9 cellular contexts compared by ENCODE assay signal in the genomic region with DNA sequence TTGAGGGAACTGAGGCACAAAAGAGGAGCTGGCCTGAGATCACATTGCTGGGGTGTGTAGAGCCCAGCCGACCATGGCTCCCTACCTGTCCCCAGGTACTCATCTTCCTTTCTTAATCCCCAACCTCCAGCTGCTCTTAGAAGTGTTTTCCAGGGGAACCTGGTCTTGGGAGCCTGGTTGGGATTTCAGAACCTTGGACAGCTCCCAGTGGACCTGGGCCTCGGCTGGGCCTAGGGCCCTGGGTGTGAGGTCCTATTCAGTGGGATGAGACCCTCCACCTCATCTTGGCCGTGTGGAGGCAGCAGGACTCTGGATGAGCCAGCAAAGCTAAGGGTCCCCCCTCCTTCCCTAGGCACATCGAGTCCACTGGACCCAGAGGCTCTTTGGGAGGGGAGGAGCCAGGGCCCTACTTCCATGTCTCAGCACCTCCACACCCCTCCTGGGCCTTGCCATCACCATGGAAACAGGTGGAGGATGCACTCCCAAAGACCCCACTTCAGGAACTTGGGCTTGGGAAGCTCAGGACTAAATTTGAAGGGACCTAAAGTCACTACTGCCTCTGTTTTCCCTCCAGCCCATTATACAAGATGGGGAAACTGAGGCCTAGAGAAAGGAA. TPM values are rescaled to one million over a fixed set of nuclear protein-coding genes. Genes with fewer than 3 reads are reported as not detected.
DNase-seq lines count a peak whose midpoint lies in the region; ATAC-seq and TF ChIP-seq lines count a peak whose summit lies in the region.
"Had no signal": no experiment of that assay in that cellular context is flagged by ENCODE, and none has a peak within 500 bp of the region (broad histone marks: within the 10 kb centered on the region; RNA-seq: fewer than 3 reads in every experiment).

No MANE protein-coding gene starts in this region.

- H3K4me3 ChIP-seq in hepatocyte (no peak overlapping the region), upper lobe of right lung (no peak overlapping the region)
- H3K4me3 ChIP-seq: tibial nerve had no signal

- intact Hi-C loops in upper lobe of right lung (cut with DNase I): no loop called here

- no peaks in the 10 kb centered on the region for H3K36me3 ChIP-seq in hepatocyte (replicated peaks; ENCODE audit: insufficient read depth, low read depth)
- H3K36me3 ChIP-seq in upper lobe of right lung: no peaks in the 10 kb centered on the region
- H3K36me3 ChIP-seq: tibial nerve had no signal

- no peaks in the 10 kb centered on the region for H4K20me1 ChIP-seq in hepatocyte (ENCODE audit: insufficient read depth, poor library complexity, severe bottlenecking)

- no peaks in the 10 kb centered on the region for H3K9me3 Mint-ChIP-seq in WTC11

- WGBS in hepatocyte (ENCODE audit: low lambda C conversion rate, missing lambda C conversion rate): 18% methylated on average over 4 of the region's 4 CpGs

- no peak overlapping the region for H2AFZ ChIP-seq in hepatocyte

- H3K36me3 Mint-ChIP-seq in WTC11: no peaks in the 10 kb centered on the region

- ATAC-seq in WTC11: peak; percentile 82
- ATAC-seq in upper lobe of right lung: peak; percentile 53
- ATAC-seq in HG03565 (IDR thresholded peaks at IDR 0.05; ENCODE audit: unreplicated experiment): no peak

- DNase-seq in stimulated activated CD4-positive, alpha-beta T cell treated with anti-CD3 and anti-CD28 coated beads, Interleukin-4, amount 100 ng/mL, for 24 hours: peak; percentile 11
- DNase-seq in stimulated activated CD4-positive, alpha-beta T cell treated with anti-CD3 and anti-CD28 coated beads, Interleukin-1b, Interleukin-23, amount 100 ng/mL, for 48 hours: no peak
- DNase-seq in WTC11 (ENCODE audit: low spot score) (peak; percentile 85), hepatocyte (ENCODE audit: low spot score) (peak; percentile 85), upper lobe of right lung (no peak), inferior parietal cortex (ENCODE audit: extremely low spot score) (no peak), NCI-H146 treated with DMSO at 0.1 percent for 48 hours (lab: John Stamatoyannopoulos, UW; ENCODE audit: unreplicated experiment) (no peak)

- no peak overlapping the region for H3K4me3 Mint-ChIP-seq in WTC11

- H3K4me2 ChIP-seq in hepatocyte: no peak overlapping the region

- H3K27me3 Mint-ChIP-seq in WTC11 (ENCODE audit: low read depth): no peaks in the 10 kb centered on the region

- TF ChIP-seq CTCF in WTC11 (IDR thresholded peaks at IDR 0.05): no peak
- no peak for TF ChIP-seq CTCF in hepatocyte (IDR thresholded peaks at IDR 0.05; ENCODE audit: poor library complexity)
- TF ChIP-seq CTCF in upper lobe of right lung (IDR thresholded peaks at IDR 0.05): no peak

- no peaks in the 10 kb centered on the region for H3K9me2 ChIP-seq in hepatocyte (replicated peaks; ENCODE audit: insufficient read depth)

- H3K4me1 Mint-ChIP-seq in WTC11: peaks cover 14% of the 10 kb centered on the region

- POLR2A ChIA-PET in WTC11 (lab: Charles Lee): interaction anchor here (0.6 kb wide), 1 partner anchor 27 kb away, joined by 3 read pairs; no protein-coding TSS in a partner anchor

- no peak overlapping the region for H3K27ac Mint-ChIP-seq in WTC11

- H3K79me2 ChIP-seq in hepatocyte: no peaks in the 10 kb centered on the region

- no peaks in the 10 kb centered on the region for H3K9me3 ChIP-seq in hepatocyte (ENCODE audit: low read depth)
- no peaks in the 10 kb centered on the region for H3K9me3 ChIP-seq in upper lobe of right lung
- H3K9me3 ChIP-seq: tibial nerve had no signal

- H3K27ac ChIP-seq in hepatocyte (no peak overlapping the region), upper lobe of right lung (no peak overlapping the region)
- H3K27ac ChIP-seq: tibial nerve had no signal

- H3K4me1 ChIP-seq in hepatocyte (ENCODE audit: insufficient read depth) (no peaks in the 10 kb centered on the region), upper lobe of right lung (no peaks in the 10 kb centered on the region)
- H3K4me1 ChIP-seq: tibial nerve had no signal

- H3K27me3 ChIP-seq in hepatocyte (no peaks in the 10 kb centered on the region), upper lobe of right lung (peaks cover 17% of the 10 kb centered on the region)

- CTCF ChIA-PET in WTC11 (lab: Charles Lee): interaction anchor here (0.7 to 2.2 kb wide), 6 partner anchors 12 to 142 kb away, joined by 3 to 8 read pairs (median 4); no protein-coding TSS in a partner anchor

TF ChIP-seq in WTC11, 78 proteins besides CTCF, POLR2A, EP300 and RAD21 (continues in another document):
- TF ChIP-seq, protein P1, sequence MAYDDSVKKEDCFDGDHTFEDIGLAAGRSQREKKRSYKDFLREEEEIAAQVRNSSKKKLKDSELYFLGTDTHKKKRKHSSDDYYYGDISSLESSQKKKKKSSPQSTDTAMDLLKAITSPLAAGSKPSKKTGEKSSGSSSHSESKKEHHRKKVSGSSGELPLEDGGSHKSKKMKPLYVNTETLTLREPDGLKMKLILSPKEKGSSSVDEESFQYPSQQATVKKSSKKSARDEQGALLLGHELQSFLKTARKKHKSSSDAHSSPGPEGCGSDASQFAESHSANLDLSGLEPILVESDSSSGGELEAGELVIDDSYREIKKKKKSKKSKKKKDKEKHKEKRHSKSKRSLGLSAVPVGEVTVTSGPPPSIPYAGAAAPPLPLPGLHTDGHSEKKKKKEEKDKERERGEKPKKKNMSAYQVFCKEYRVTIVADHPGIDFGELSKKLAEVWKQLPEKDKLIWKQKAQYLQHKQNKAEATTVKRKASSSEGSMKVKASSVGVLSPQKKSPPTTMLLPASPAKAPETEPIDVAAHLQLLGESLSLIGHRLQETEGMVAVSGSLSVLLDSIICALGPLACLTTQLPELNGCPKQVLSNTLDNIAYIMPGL (CRISPR knock-in tag; IDR thresholded peaks at IDR 0.05): no peak
- TF ChIP-seq TEAD4 (CRISPR knock-in tag; IDR thresholded peaks at IDR 0.05) (peak; percentile 72; the same call in 1 of the 2 replicates), NR1H2 (CRISPR knock-in tag; IDR thresholded peaks at IDR 0.05) (no peak), TEAD1 (CRISPR knock-in tag; IDR thresholded peaks at IDR 0.05) (peak; percentile 86; the same call in 1 of the 2 replicates), GRHL2 (CRISPR knock-in tag; IDR thresholded peaks at IDR 0.05; ENCODE audit: insufficient replicate concordance, severe bottlenecking) (no peak)
- TF ChIP-seq, protein P2, sequence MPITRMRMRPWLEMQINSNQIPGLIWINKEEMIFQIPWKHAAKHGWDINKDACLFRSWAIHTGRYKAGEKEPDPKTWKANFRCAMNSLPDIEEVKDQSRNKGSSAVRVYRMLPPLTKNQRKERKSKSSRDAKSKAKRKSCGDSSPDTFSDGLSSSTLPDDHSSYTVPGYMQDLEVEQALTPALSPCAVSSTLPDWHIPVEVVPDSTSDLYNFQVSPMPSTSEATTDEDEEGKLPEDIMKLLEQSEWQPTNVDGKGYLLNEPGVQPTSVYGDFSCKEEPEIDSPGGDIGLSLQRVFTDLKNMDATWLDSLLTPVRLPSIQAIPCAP (CRISPR knock-in tag; IDR thresholded peaks at IDR 0.05): 0 out of 2 replicates have a peak, but pooled peaks have one; percentile 71
- TF ChIP-seq, protein P3, sequence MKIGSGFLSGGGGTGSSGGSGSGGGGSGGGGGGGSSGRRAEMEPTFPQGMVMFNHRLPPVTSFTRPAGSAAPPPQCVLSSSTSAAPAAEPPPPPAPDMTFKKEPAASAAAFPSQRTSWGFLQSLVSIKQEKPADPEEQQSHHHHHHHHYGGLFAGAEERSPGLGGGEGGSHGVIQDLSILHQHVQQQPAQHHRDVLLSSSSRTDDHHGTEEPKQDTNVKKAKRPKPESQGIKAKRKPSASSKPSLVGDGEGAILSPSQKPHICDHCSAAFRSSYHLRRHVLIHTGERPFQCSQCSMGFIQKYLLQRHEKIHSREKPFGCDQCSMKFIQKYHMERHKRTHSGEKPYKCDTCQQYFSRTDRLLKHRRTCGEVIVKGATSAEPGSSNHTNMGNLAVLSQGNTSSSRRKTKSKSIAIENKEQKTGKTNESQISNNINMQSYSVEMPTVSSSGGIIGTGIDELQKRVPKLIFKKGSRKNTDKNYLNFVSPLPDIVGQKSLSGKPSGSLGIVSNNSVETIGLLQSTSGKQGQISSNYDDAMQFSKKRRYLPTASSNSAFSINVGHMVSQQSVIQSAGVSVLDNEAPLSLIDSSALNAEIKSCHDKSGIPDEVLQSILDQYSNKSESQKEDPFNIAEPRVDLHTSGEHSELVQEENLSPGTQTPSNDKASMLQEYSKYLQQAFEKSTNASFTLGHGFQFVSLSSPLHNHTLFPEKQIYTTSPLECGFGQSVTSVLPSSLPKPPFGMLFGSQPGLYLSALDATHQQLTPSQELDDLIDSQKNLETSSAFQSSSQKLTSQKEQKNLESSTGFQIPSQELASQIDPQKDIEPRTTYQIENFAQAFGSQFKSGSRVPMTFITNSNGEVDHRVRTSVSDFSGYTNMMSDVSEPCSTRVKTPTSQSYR (CRISPR knock-in tag; IDR thresholded peaks at IDR 0.05): 0 out of 2 replicates have a peak, but pooled peaks have one; percentile 56

RNA-seq across cellular contexts. Expression of a gene that starts 38.5 kb away (rescaled TPM):
- total RNA-seq in WTC11 (2021) (52.6 to 54.6 TPM (median 54.6 TPM) in 3 replicates), hepatocyte (13.8 and 16.5 TPM in 2 replicates), upper lobe of right lung (61.2 TPM)
- polyA plus RNA-seq in hepatocyte: 39.4 and 48.6 TPM in 2 replicates

Comparison
In these comparisons a context has a peak if more than half of its experiments do, and no peak if none do; other contexts are left out.
1. DNase-seq: peak in stimulated activated CD4-positive, alpha-beta T cell treated with anti-CD3 and anti-CD28 coated beads, Interleukin-4, amount 100 ng/mL, for 24 hours (single experiment), WTC11 (single experiment) and hepatocyte (single experiment); none in stimulated activated CD4-positive, alpha-beta T cell treated with anti-CD3 and anti-CD28 coated beads, Interleukin-1b, Interleukin-23, amount 100 ng/mL, for 48 hours (single experiment), upper lobe of right lung (single experiment), inferior parietal cortex (single experiment) and NCI-H146 treated with DMSO at 0.1 percent for 48 hours (single experiment).